Comparison of ENCODE assay signal across 8 cellular contexts in genomic region chr10:73743905-73744689, GRCh38.
DNase-seq lines count a peak whose midpoint lies in the region; ATAC-seq lines count a peak whose summit lies in the region.

TSS of gene SEC24C (plus strand) at chr10:73744372. CDS start at chr10:73746833, 2,461 bp downstream.

- peak; percentile 91 for ATAC-seq in GM19023 (IDR thresholded peaks at IDR 0.05; ENCODE audit: unreplicated experiment)
- peak; percentile 85 for ATAC-seq in HG03280 (IDR thresholded peaks at IDR 0.05; ENCODE audit: unreplicated experiment)
- peak; percentile 86 for ATAC-seq in central memory CD8-positive, alpha-beta T cell (replicated peaks; ENCODE audit: extremely low read depth, poor library complexity, severe bottlenecking)

- H3K27me3 Mint-ChIP-seq in central memory CD8-positive, alpha-beta T cell = no peaks in the 10 kb centered on the region

- H3K4me1 Mint-ChIP-seq in central memory CD8-positive, alpha-beta T cell = peaks cover 34% of the 10 kb centered on the region

- peaks cover 45% of the 10 kb centered on the region for H3K36me3 Mint-ChIP-seq in central memory CD8-positive, alpha-beta T cell (ENCODE audit: insufficient read depth)

- DNase-seq in AG08395 (ENCODE audit: low spot score) = peak; percentile 98
- peak; percentile 79 to 89 for DNase-seq in NCI-H446 (lab: John Stamatoyannopoulos, UW)
- peak; percentile 90 for DNase-seq in activated CD4-positive, CD25-positive, alpha-beta regulatory T cell treated with anti-CD3 and anti-CD28 coated beads, Interleukin-2, amount 50 U/mL, for 16 hours (ENCODE audit: low read depth, low spot score)
- DNase-seq in central memory CD8-positive, alpha-beta T cell (ENCODE audit: low spot score in 2 of 2) = peak; percentile 91 to 94
- peak; percentile 94 for DNase-seq in iris pigment epithelial cell (ENCODE audit: low read depth)
- DNase-seq in stimulated activated CD4-positive, alpha-beta T cell treated with anti-CD3 and anti-CD28 coated beads, Interleukin-12 subunit alpha, Interleukin-12 subunit beta, amount 100 ng/mL, for 24 hours (ENCODE audit: low read depth in 2 of 2) = peak; percentile 91 to 94

- H3K4me3 Mint-ChIP-seq in central memory CD8-positive, alpha-beta T cell = peak within 1 kb of the TSS; percentile 94

- no peaks in the 10 kb centered on the region for H3K9me3 Mint-ChIP-seq in central memory CD8-positive, alpha-beta T cell

- peak within 1 kb of the TSS; percentile 100 for H3K27ac Mint-ChIP-seq in central memory CD8-positive, alpha-beta T cell (ENCODE audit: low read depth)

Comparison
In these comparisons a context has a peak if more than half of its experiments do, and no peak if none do; other contexts are left out.
1. Peak in every context shown above with its lines: DNase-seq and ATAC-seq.